ENCODE assay signal across 7 cellular contexts in the genomic region with DNA sequence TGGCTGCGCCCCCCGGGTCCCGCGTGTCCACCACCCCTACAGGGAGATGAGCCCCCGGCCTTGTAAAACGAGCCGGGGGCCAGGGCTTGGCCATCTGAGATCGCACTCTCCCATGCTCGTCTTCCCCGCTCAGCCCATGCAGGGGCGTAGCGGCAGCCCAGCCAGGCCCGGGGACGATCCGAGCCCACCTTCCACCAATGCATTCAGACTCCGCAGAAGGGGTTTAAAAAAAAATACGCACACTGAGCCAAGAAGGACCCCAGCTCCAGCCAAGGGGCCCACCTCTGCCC. TPM values are rescaled to one million over a fixed set of nuclear protein-coding genes. Genes with fewer than 3 reads are reported as not detected.
DNase-seq lines count a peak whose midpoint lies in the region; ATAC-seq and TF ChIP-seq lines count a peak whose summit lies in the region.

No MANE protein-coding gene starts in this region.

- H3K4me3 ChIP-seq in adipocyte (ENCODE audit: low read length), result peak overlapping the region; percentile 95

- H3K9ac ChIP-seq in adipocyte (ENCODE audit: low read length), result peak overlapping the region; percentile 100

- H3K27ac Mint-ChIP-seq in HFFc6, result peak overlapping the region; percentile 98

- peaks cover 6% of the 10 kb centered on the region for H3K9me3 Mint-ChIP-seq in HFFc6

- ATAC-seq in GM18858 (IDR thresholded peaks at IDR 0.05; ENCODE audit: unreplicated experiment) (peak; percentile 6), sciatic nerve (peak; percentile 49)

- H3K27me3 ChIP-seq in adipocyte (replicated peaks; ENCODE audit: control insufficient read depth, insufficient read depth, low read length), result no peaks in the 10 kb centered on the region

- H3K4me1 ChIP-seq in adipocyte (ENCODE audit: control insufficient read depth, insufficient read depth, low read length), result peaks cover 27% of the 10 kb centered on the region

- H3K27me3 Mint-ChIP-seq in HFFc6 (ENCODE audit: insufficient read depth), result peaks cover 10% of the 10 kb centered on the region

- H3K36me3 Mint-ChIP-seq in HFFc6 (ENCODE audit: low read depth), result peaks cover 15% of the 10 kb centered on the region

- H3K4me3 Mint-ChIP-seq in HFFc6, result peak overlapping the region; percentile 99

- DNase-seq in HFFc6 (no peak), NCI-H146 (lab: John Stamatoyannopoulos, UW) (peak; percentile 77), adipocyte (ENCODE audit: low read depth) (no peak), hepatic stellate cell (ENCODE audit: low spot score) (peak; percentile 18), sciatic nerve (ENCODE audit: low spot score) (peak; percentile 78), NCI-H446 treated with DMSO at 0.1 percent for 48 hours (lab: John Stamatoyannopoulos, UW) (no peak)

- H3K9me3 ChIP-seq in adipocyte (ENCODE audit: control insufficient read depth, low read length), result no peaks in the 10 kb centered on the region

- TF ChIP-seq CTCF in HFFc6 (IDR thresholded peaks at IDR 0.05), result no peak

- peaks cover 11% of the 10 kb centered on the region for H3K36me3 ChIP-seq in adipocyte (ENCODE audit: control insufficient read depth, insufficient read depth, low read length, severe bottlenecking)

- H3K4me1 Mint-ChIP-seq in HFFc6 (ENCODE audit: low read depth), result peaks cover 58% of the 10 kb centered on the region

- intact Hi-C loops in sciatic nerve (cut with DNase I), result no loop called here

RNA-seq across cellular contexts. Expression of gene GSTA4, which starts 0.3 kb away (rescaled TPM):
- total RNA-seq in HFFc6 (2021; fragmentation: NEBNext Ultra II Directional; extraction: Animal tissue kit (Norgen Biotek cat#: 25700)), result 10 to 100 TPM; 15.5 to 21.2 (median 19.7) TPM
- total RNA-seq in sciatic nerve, result 24.1 TPM

Comparison
In these comparisons a context has a peak if more than half of its experiments do, and no peak if none do; other contexts are left out.
1. DNase-seq: peak in NCI-H146 (single experiment), hepatic stellate cell (single experiment) and sciatic nerve (single experiment); none in HFFc6 (single experiment), adipocyte (single experiment) and NCI-H446 treated with DMSO at 0.1 percent for 48 hours (single experiment).